ENCODE assay signal across 1 cellular context in genomic region chr15:81316267-81316666, GRCh38.
TF ChIP-seq lines count a peak whose summit lies in the region.

No MANE protein-coding gene starts in this region.

TF ChIP-seq in HepG2, 621 proteins besides CTCF, POLR2A, EP300 and RAD21:
- TF ChIP-seq THAP7 (CRISPR knock-in tag; IDR thresholded peaks at IDR 0.05) = no peak
- no peak for TF ChIP-seq ZNF33B (CRISPR knock-in tag; IDR thresholded peaks at IDR 0.05)
- peak; percentile 57; the same call in 1 of the 2 replicates for TF ChIP-seq ZNF768 (CRISPR knock-in tag; IDR thresholded peaks at IDR 0.05)
